1 cellular context compared by ENCODE assay signal in the genomic region with DNA sequence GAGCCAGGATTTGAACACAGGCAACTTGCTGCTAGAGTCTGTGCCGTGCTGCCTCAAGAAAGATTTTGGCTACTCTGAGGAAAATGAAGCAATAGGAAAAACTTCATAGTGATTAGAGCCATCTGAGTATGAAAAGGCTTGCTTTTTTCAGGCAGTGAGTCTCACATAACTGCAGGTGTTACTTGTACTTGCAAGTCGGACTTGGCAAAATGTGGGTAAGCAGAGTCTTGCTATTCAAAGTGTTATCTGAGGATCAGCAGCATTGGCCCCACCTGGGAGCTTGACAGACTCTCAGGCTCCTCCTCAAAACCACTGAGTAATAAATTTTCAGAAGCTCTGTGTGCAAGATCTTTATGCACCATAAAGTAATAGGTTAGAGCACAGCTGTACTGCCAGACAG.
TF ChIP-seq lines count a peak whose summit lies in the region.

No MANE protein-coding gene starts in this region.

TF ChIP-seq in WTC11, 78 proteins besides CTCF, POLR2A, EP300 and RAD21:
- no peak for TF ChIP-seq ZNF138 (CRISPR knock-in tag; conservative IDR thresholded peaks at IDR 0.05)
- no peak for TF ChIP-seq MXD4 (CRISPR knock-in tag; IDR thresholded peaks at IDR 0.05; ENCODE audit: borderline replicate concordance)
- no peak for TF ChIP-seq NR2C2 (CRISPR knock-in tag; IDR thresholded peaks at IDR 0.05)
- no peak for TF ChIP-seq CREM (CRISPR knock-in tag; IDR thresholded peaks at IDR 0.05)
- TF ChIP-seq NFYB (CRISPR knock-in tag; conservative IDR thresholded peaks at IDR 0.05; ENCODE audit: low read depth) = no peak
- no peak for TF ChIP-seq FOXP1 (CRISPR knock-in tag; IDR thresholded peaks at IDR 0.05; ENCODE audit: borderline replicate concordance)
- no peak for TF ChIP-seq SP1 (CRISPR knock-in tag; conservative IDR thresholded peaks at IDR 0.05)
- TF ChIP-seq TP53 (CRISPR knock-in tag; IDR thresholded peaks at IDR 0.05) = no peak
- TF ChIP-seq, protein P1, sequence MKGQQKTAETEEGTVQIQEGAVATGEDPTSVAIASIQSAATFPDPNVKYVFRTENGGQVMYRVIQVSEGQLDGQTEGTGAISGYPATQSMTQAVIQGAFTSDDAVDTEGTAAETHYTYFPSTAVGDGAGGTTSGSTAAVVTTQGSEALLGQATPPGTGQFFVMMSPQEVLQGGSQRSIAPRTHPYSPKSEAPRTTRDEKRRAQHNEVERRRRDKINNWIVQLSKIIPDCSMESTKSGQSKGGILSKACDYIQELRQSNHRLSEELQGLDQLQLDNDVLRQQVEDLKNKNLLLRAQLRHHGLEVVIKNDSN (CRISPR knock-in tag; IDR thresholded peaks at IDR 0.05) = no peak
- no peak for TF ChIP-seq NR1H2 (CRISPR knock-in tag; IDR thresholded peaks at IDR 0.05)
- TF ChIP-seq, protein P2, sequence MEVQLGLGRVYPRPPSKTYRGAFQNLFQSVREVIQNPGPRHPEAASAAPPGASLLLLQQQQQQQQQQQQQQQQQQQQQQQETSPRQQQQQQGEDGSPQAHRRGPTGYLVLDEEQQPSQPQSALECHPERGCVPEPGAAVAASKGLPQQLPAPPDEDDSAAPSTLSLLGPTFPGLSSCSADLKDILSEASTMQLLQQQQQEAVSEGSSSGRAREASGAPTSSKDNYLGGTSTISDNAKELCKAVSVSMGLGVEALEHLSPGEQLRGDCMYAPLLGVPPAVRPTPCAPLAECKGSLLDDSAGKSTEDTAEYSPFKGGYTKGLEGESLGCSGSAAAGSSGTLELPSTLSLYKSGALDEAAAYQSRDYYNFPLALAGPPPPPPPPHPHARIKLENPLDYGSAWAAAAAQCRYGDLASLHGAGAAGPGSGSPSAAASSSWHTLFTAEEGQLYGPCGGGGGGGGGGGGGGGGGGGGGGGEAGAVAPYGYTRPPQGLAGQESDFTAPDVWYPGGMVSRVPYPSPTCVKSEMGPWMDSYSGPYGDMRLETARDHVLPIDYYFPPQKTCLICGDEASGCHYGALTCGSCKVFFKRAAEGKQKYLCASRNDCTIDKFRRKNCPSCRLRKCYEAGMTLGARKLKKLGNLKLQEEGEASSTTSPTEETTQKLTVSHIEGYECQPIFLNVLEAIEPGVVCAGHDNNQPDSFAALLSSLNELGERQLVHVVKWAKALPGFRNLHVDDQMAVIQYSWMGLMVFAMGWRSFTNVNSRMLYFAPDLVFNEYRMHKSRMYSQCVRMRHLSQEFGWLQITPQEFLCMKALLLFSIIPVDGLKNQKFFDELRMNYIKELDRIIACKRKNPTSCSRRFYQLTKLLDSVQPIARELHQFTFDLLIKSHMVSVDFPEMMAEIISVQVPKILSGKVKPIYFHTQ (CRISPR knock-in tag; IDR thresholded peaks at IDR 0.05) = no peak
- no peak for TF ChIP-seq ZNF232 (CRISPR knock-in tag; IDR thresholded peaks at IDR 0.05)
- TF ChIP-seq RELA (CRISPR knock-in tag; IDR thresholded peaks at IDR 0.05; ENCODE audit: borderline replicate concordance) = no peak
